16 cellular contexts compared by ENCODE assay signal in the genomic region with DNA sequence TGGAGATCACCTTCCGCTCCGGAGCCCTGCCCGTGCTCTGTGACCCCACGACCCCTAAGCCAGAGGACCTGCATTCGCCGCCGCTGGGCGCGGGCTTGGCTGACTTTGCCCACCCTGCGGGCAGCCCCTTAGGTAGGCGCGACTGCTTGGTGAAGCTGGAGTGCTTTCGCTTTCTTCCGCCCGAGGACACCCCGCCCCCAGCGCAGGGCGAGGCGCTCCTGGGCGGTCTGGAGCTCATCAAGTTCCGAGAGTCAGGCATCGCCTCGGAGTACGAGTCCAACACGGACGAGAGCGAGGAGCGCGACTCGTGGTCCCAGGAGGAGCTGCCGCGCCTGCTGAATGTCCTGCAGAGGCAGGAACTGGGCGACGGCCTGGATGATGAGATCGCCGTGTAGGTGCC. TPM values are rescaled to one million over a fixed set of nuclear protein-coding genes. Genes with fewer than 3 reads are reported as not detected.
DNase-seq lines count a peak whose midpoint lies in the region; ATAC-seq and TF ChIP-seq lines count a peak whose summit lies in the region.
"Had no signal": no experiment of that assay in that cellular context is flagged by ENCODE, and none has a peak within 500 bp of the region (broad histone marks: within the 10 kb centered on the region; RNA-seq: fewer than 3 reads in every experiment).

No MANE protein-coding gene starts in this region.

- H3K4me1 ChIP-seq in stomach: peaks cover 0 to 6% (median under 1%) of the 10 kb centered on the region in 4 donors

- no peaks in the 10 kb centered on the region for H3K27me3 ChIP-seq in stomach

- peaks cover 0 to 2% (median 2%) of the 10 kb centered on the region in 3 donors for H3K27me3 Mint-ChIP-seq in immature natural killer cell (ENCODE audit: low read depth in 3 of 3)
- H3K27me3 Mint-ChIP-seq: activated naive CD8-positive, alpha-beta T cell had no signal

- peak overlapping the region in 3 of 5 donors; percentile 8 to 57 (median 41) for H3K4me3 Mint-ChIP-seq in immature natural killer cell
- H3K4me3 Mint-ChIP-seq: activated naive CD8-positive, alpha-beta T cell; stimulated activated memory B cell treated with anti-CD40 and anti-IgM and Interleukin-4, amounts not matched to agents 10 μg/mL and 1 μg/mL and 100 μg/mL, for 72 hours had no signal

- no peak for TF ChIP-seq EP300 in stomach (IDR thresholded peaks at IDR 0.05)

- 85 to 97% (median 90%) methylated on average over 32 to 36 of the region's 36 CpGs for WGBS in stomach, 5 donors

- DNase-seq in cardiac fibroblast (ENCODE audit: low read depth in 2 of 2): no peak
- DNase-seq in immature natural killer cell: no peak
- DNase-seq in stomach: no peak
- DNase-seq in glomerular visceral epithelial cell (ENCODE audit: extremely low spot score): no peak
- no peak for DNase-seq in ACHN
- DNase-seq: Calu3; midbrain; NCI-H2081; posterior cingulate gyrus; stimulated activated CD4-positive, alpha-beta T cell treated with anti-CD3 and anti-CD28 coated beads, Interleukin-4, amount 100 ng/mL, for 1 hour had no signal

- H3K9me3 Mint-ChIP-seq in immature natural killer cell: no peaks in the 10 kb centered on the region
- H3K9me3 Mint-ChIP-seq: stimulated activated memory B cell treated with anti-CD40 and anti-IgM and Interleukin-4, amounts not matched to agents 10 μg/mL and 1 μg/mL and 100 μg/mL, for 72 hours had no signal

- no peaks in the 10 kb centered on the region for H3K9me3 ChIP-seq in stomach

- intact Hi-C loops in stomach (cut with DNase I; ENCODE audit: low total_unique reads): no loop called here

- peaks cover 6 to 30% (median 27%) of the 10 kb centered on the region in 4 donors for H3K36me3 ChIP-seq in stomach

- H3K36me3 Mint-ChIP-seq in immature natural killer cell: no peaks in the 10 kb centered on the region
- H3K36me3 Mint-ChIP-seq: activated naive CD8-positive, alpha-beta T cell; stimulated activated memory B cell treated with anti-CD40 and anti-IgM and Interleukin-4, amounts not matched to agents 10 μg/mL and 1 μg/mL and 100 μg/mL, for 72 hours had no signal

- peak overlapping the region in 2 of 5 donors; percentile 9 to 38 for H3K27ac ChIP-seq in stomach
- H3K27ac ChIP-seq: epithelial cell of prostate had no signal

- peak overlapping the region; percentile 26; the same call in 1 of the 2 replicates for H3K4me3 ChIP-seq in GM08714 (ENCODE audit: low read length)
- peak overlapping the region; percentile 49 to 53 for H3K4me3 ChIP-seq in cardiac fibroblast (replicated peaks in 1 of 2; ENCODE audit: low read depth in 2 of 2, low read length in 2 of 2)
- H3K4me3 ChIP-seq in stomach: peak overlapping the region in 3 of 4 donors; percentile 11 to 32 (median 23)

- H3K4me1 Mint-ChIP-seq in immature natural killer cell: peaks cover 0 to under 1% of the 10 kb centered on the region in 2 donors

- no peak for ATAC-seq in GM19324 (IDR thresholded peaks at IDR 0.05; ENCODE audit: low FRiP score, unreplicated experiment)
- ATAC-seq: stimulated activated memory B cell treated with anti-CD40 and anti-IgM and Interleukin-4, amounts not matched to agents 10 μg/mL and 1 μg/mL and 100 μg/mL, for 72 hours had no signal

- TF ChIP-seq CTCF in cardiac fibroblast (IDR thresholded peaks at IDR 0.05; ENCODE audit: low read depth, low read length) (no peak), stomach (IDR thresholded peaks at IDR 0.05) (no peak)

- TF ChIP-seq POLR2A in stomach (IDR thresholded peaks at IDR 0.05): no peak

- in situ Hi-C loops in ACHN (cut with HindIII; ENCODE audit: low pct_ligation_motif_present, low pct_unique_long_range_greater_than_20kb, low sequenced_read_pairs): no loop called here

- no peak overlapping the region for H3K27ac Mint-ChIP-seq in immature natural killer cell
- H3K27ac Mint-ChIP-seq: activated naive CD8-positive, alpha-beta T cell; stimulated activated memory B cell treated with anti-CD40 and anti-IgM and Interleukin-4, amounts not matched to agents 10 μg/mL and 1 μg/mL and 100 μg/mL, for 72 hours had no signal

RNA-seq across cellular contexts. Expression of gene SPATA46, which starts 9.6 kb away (rescaled TPM):
- under 1 TPM in 1 of 3 donors, not detected in 2; 0.22 TPM for polyA plus RNA-seq in immature natural killer cell
- not detected for total RNA-seq in stomach
- polyA plus RNA-seq in stomach: not detected
- total RNA-seq: Calu3 had no signal

RNA-seq across cellular contexts. Expression of gene C1orf226, which starts 14.5 kb away (rescaled TPM):
- polyA plus RNA-seq in immature natural killer cell (not detected), stomach (1 to 10 TPM; 2.4 to 3.7 (median 2.7) TPM)
- 10 to 100 TPM in 3 of 5 donors, 1 to 10 TPM in 2; 2.9 to 14.0 (median 13.2) TPM for total RNA-seq in stomach

RNA-seq across cellular contexts. Expression of gene SH2D1B, which starts 44.9 kb away (rescaled TPM):
- polyA plus RNA-seq in immature natural killer cell: 1,000 to 10,000 TPM in 1 of 3 donors, 100 to 1,000 TPM in 2; 598 to 1,411 (median 608) TPM
- under 1 TPM in 1 of 5 donors, not detected in 4; 0.73 TPM for total RNA-seq in stomach
- under 1 TPM in 1 of 3 donors, not detected in 2; 0.33 TPM for polyA plus RNA-seq in stomach
- total RNA-seq: Calu3, SK-MEL-5 had no signal

Comparison
In these comparisons a context has a peak if more than half of its experiments do, and no peak if none do; other contexts are left out.
1. RNA of gene SH2D1B, which starts 44.9 kb away (polyA plus RNA-seq): 598 to 1,411 TPM in immature natural killer cell; 0.33 TPM in stomach; every median in the first group is over 100 times any median in the second.
2. Peak in every context shown above with its lines, with median percentiles within 50 percentile points of each other: H3K4me3 ChIP-seq.